In genomic region chr12:43105426-43105981, GRCh38 we compare ENCODE assay signal across 16 cellular contexts.
"Had no signal": no experiment of that assay in that cellular context is flagged by ENCODE, and none has a peak within 500 bp of the region (broad histone marks: within the 10 kb centered on the region; RNA-seq: fewer than 3 reads in every experiment).

No MANE protein-coding gene starts in this region.

- FAIRE-seq: kidney had no signal

- H3K36me3 Mint-ChIP-seq: naive thymus-derived CD8-positive, alpha-beta T cell had no signal

- DNase-seq: activated CD4-positive, CD25-positive, alpha-beta regulatory T cell treated with anti-CD3 and anti-CD28 coated beads, Interleukin-2, amount 50 U/mL, for 72 hours; activated naive CD4-positive, alpha-beta T cell treated with Interleukin-2 at 50 U/mL for 16 hours; anterior cingulate cortex; brain microvascular endothelial cell; effector CD8-positive, alpha-beta T cell; foreskin fibroblast; hypothalamus; kidney; left lung; mammary epithelial cell; mucosa of descending colon; naive thymus-derived CD8-positive, alpha-beta T cell; stimulated activated naive CD8-positive, alpha-beta T cell treated with anti-CD3 and anti-CD28 coated beads, Interleukin-15, Interleukin-2, amounts not matched to agents 100 U/mL and 50 U/mL, for 24 hours; T-helper 2 cell; trophoblast cell had no signal

- H3K27ac Mint-ChIP-seq: activated T-helper 17 cell treated with anti-CD3 and anti-CD28 coated beads, Interleukin-2, amount 50 U/mL, for 72 hours; naive thymus-derived CD8-positive, alpha-beta T cell had no signal

- H3K4me1 Mint-ChIP-seq: activated T-helper 17 cell treated with anti-CD3 and anti-CD28 coated beads, Interleukin-2, amount 50 U/mL, for 72 hours; naive thymus-derived CD8-positive, alpha-beta T cell had no signal

- H3K27me3 Mint-ChIP-seq: activated T-helper 17 cell treated with anti-CD3 and anti-CD28 coated beads, Interleukin-2, amount 50 U/mL, for 72 hours had no signal

- H3K4me3 Mint-ChIP-seq: activated T-helper 17 cell treated with anti-CD3 and anti-CD28 coated beads, Interleukin-2, amount 50 U/mL, for 72 hours; naive thymus-derived CD8-positive, alpha-beta T cell had no signal
